Comparison of ENCODE assay signal across 19 cellular contexts in the genomic region with DNA sequence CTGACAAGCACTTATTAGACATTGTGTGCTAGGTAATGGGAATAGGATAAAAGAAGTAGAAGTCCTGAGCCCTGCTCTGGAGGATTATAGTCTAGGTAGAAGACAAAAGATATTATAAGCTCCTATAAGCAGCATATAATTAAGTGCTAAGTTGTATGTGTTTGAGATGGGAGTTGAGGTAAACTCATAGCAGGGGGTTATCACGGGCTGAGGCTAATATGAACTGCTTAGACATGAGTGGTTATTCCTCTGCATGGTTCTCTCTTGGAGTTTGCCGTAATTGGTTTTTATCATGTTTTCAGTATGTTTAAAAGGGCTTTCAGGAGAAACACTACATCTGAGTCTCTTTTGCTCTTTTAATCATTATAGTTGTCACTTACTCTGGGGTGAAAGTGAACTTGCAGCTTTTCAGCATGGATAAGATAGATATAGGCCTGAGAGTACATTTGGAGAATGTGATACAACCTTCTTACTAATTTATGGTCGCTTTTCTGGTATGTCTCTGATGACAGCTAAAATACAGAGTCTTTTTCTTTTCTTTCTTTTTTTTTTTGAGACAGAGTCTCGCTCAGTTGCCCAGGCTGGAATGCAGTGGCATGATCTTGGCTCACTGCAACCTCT.
"Had no signal": no experiment of that assay in that cellular context is flagged by ENCODE, and none has a peak within 500 bp of the region (broad histone marks: within the 10 kb centered on the region; RNA-seq: fewer than 3 reads in every experiment).

No MANE protein-coding gene starts in this region.

- DNase-seq: activated CD4-positive, alpha-beta T cell treated with anti-CD3 and anti-CD28 coated beads, Interleukin-2, amount 10 ng/mL, durations not matched to agents 7 days and 5 days; activated CD8-positive, alpha-beta T cell treated with anti-CD3 and anti-CD28 coated beads, Interleukin-2, amount 10 ng/mL, durations not matched to agents 7 days and 5 days; activated naive CD4-positive, alpha-beta T cell treated with Interleukin-2 at 50 U/mL for 16 hours; activated naive CD8-positive, alpha-beta T cell treated with anti-CD3 and anti-CD28 coated beads, Interleukin-2, amount 50 U/mL, for 24 hours; activated T-cell treated with anti-CD3 and anti-CD28 coated beads, Interleukin-2, amount 50 U/mL, for 24 hours; endodermal cell; foreskin melanocyte; hypothalamus; midbrain; nucleus accumbens; stimulated activated CD4-positive, alpha-beta T cell treated with anti-CD3 and anti-CD28 coated beads, Interleukin-12 subunit alpha, Interleukin-12 subunit beta, amount 100 ng/mL, for 4 hours; stimulated activated CD4-positive, alpha-beta T cell treated with anti-CD3 and anti-CD28 coated beads, Interleukin-1b, Interleukin-23, amount 100 ng/mL, for 48 hours; T1000 had no signal

- H3K27me3 ChIP-seq: suprapubic skin had no signal

- H3K4me3 ChIP-seq: suprapubic skin had no signal

- H3K9me3 ChIP-seq: suprapubic skin had no signal

- H3K27me3 Mint-ChIP-seq: activated naive CD8-positive, alpha-beta T cell treated with anti-CD3 and anti-CD28 coated beads, Interleukin-2, amount 50 U/mL, for 24 hours; activated T-cell treated with anti-CD3 and anti-CD28 coated beads, Interleukin-2, amount 50 U/mL, for 24 hours; stimulated activated naive CD8-positive, alpha-beta T cell treated with anti-CD3 and anti-CD28 coated beads, Interleukin-15, Interleukin-2, amounts not matched to agents 100 ng/mL and 50 ng/mL, for 24 hours had no signal

- H3K9me3 Mint-ChIP-seq: activated CD4-positive, alpha-beta T cell treated with anti-CD3 and anti-CD28 coated beads, Interleukin-2, amount 10 ng/mL, durations not matched to agents 7 days and 5 days; activated naive CD8-positive, alpha-beta T cell treated with anti-CD3 and anti-CD28 coated beads, Interleukin-2, amount 50 U/mL, for 24 hours; activated T-cell treated with anti-CD3 and anti-CD28 coated beads, Interleukin-2, amount 50 U/mL, for 24 hours; activated T-helper 2 cell treated with anti-CD3 and anti-CD28 coated beads, Interferon-gamma antibody, Interleukin-2, Interleukin-4, amounts not matched to agents 10 μg/mL and 5 μg/mL and 100 μg/mL, durations not matched to agents 14 hours and 24 hours and 36 hours; endodermal cell; nephron; stimulated activated naive CD8-positive, alpha-beta T cell treated with anti-CD3 and anti-CD28 coated beads, Interleukin-15, Interleukin-2, amounts not matched to agents 100 ng/mL and 50 ng/mL, for 24 hours had no signal

- H3K27ac Mint-ChIP-seq: activated CD4-positive, alpha-beta T cell treated with anti-CD3 and anti-CD28 coated beads, Interleukin-2, amount 10 ng/mL, durations not matched to agents 7 days and 5 days; activated CD8-positive, alpha-beta T cell treated with anti-CD3 and anti-CD28 coated beads, Interleukin-2, amount 10 ng/mL, durations not matched to agents 7 days and 5 days; activated naive CD8-positive, alpha-beta T cell treated with anti-CD3 and anti-CD28 coated beads, Interleukin-2, amount 50 U/mL, for 24 hours; activated T-cell treated with anti-CD3 and anti-CD28 coated beads, Interleukin-2, amount 50 U/mL, for 24 hours; activated T-helper 2 cell treated with anti-CD3 and anti-CD28 coated beads, Interferon-gamma antibody, Interleukin-2, Interleukin-4, amounts not matched to agents 10 μg/mL and 5 μg/mL and 100 μg/mL, durations not matched to agents 14 hours and 24 hours and 36 hours; endodermal cell; nephron; stimulated activated naive CD8-positive, alpha-beta T cell treated with anti-CD3 and anti-CD28 coated beads, Interleukin-15, Interleukin-2, amounts not matched to agents 100 ng/mL and 50 ng/mL, for 24 hours had no signal

- ATAC-seq: activated CD4-positive, CD25-positive, alpha-beta regulatory T cell treated with anti-CD3 and anti-CD28 coated beads, Interleukin-2, amount 50 U/mL, for 24 hours; activated CD8-positive, alpha-beta T cell treated with anti-CD3 and anti-CD28 coated beads, Interleukin-2, amount 10 ng/mL, durations not matched to agents 7 days and 5 days; activated naive CD8-positive, alpha-beta T cell treated with anti-CD3 and anti-CD28 coated beads, Interleukin-2, amount 50 U/mL, for 24 hours had no signal

- H3K27ac ChIP-seq: epithelial cell of prostate, suprapubic skin had no signal

- H3K4me3 Mint-ChIP-seq: activated CD4-positive, alpha-beta T cell treated with anti-CD3 and anti-CD28 coated beads, Interleukin-2, amount 10 ng/mL, durations not matched to agents 7 days and 5 days; activated CD8-positive, alpha-beta T cell treated with anti-CD3 and anti-CD28 coated beads, Interleukin-2, amount 10 ng/mL, durations not matched to agents 7 days and 5 days; activated naive CD8-positive, alpha-beta T cell treated with anti-CD3 and anti-CD28 coated beads, Interleukin-2, amount 50 U/mL, for 24 hours; activated T-cell treated with anti-CD3 and anti-CD28 coated beads, Interleukin-2, amount 50 U/mL, for 24 hours; endodermal cell; nephron; stimulated activated naive CD8-positive, alpha-beta T cell treated with anti-CD3 and anti-CD28 coated beads, Interleukin-15, Interleukin-2, amounts not matched to agents 100 ng/mL and 50 ng/mL, for 24 hours had no signal

- H3K36me3 ChIP-seq: suprapubic skin had no signal
